ENCODE assay signal across 8 cellular contexts in genomic region chr2:20223345-20224190, GRCh38. TPM values are rescaled to one million over a fixed set of nuclear protein-coding genes. Genes with fewer than 3 reads are reported as not detected.
DNase-seq lines count a peak whose midpoint lies in the region; ATAC-seq, FAIRE-seq and TF ChIP-seq lines count a peak whose summit lies in the region.

No MANE protein-coding gene starts in this region.

- POLR2A ChIA-PET in activated CD4-positive, alpha-beta memory T cell treated with anti-CD3 and anti-CD28 coated beads for 36 hours (lab: Charles Lee) = no interaction called here
- POLR2A ChIA-PET in activated CD4-positive, alpha-beta memory T cell treated with anti-CD3 and anti-CD28 coated beads, Interleukin-2, amount 10 ng/mL, durations not matched to agents 7 days and 5 days (lab: Charles Lee) = no interaction called here

- H3K4me1 Mint-ChIP-seq in activated CD4-positive, alpha-beta memory T cell treated with anti-CD3 and anti-CD28 coated beads for 36 hours (ENCODE audit: low read depth) = peaks cover 6% of the 10 kb centered on the region
- peaks cover 12% of the 10 kb centered on the region for H3K4me1 Mint-ChIP-seq in activated CD4-positive, alpha-beta memory T cell treated with anti-CD3 and anti-CD28 coated beads, Interleukin-2, amount 10 ng/mL, durations not matched to agents 7 days and 5 days

- H2BK5ac ChIP-seq in mesenchymal stem cell (ENCODE audit: low read depth, low read length, poor library complexity, severe bottlenecking) = peak overlapping the region; percentile 76

- H4K91ac ChIP-seq in mesenchymal stem cell (ENCODE audit: low read length) = peak overlapping the region; percentile 16

- DNase-seq in activated CD4-positive, alpha-beta memory T cell treated with anti-CD3 and anti-CD28 coated beads for 36 hours = no peak
- no peak for DNase-seq in activated CD4-positive, alpha-beta memory T cell treated with anti-CD3 and anti-CD28 coated beads, Interleukin-2, amount 10 ng/mL, durations not matched to agents 7 days and 5 days
- peak; percentile 59 for DNase-seq in mesenchymal stem cell
- DNase-seq in urothelium cell line (ENCODE audit: low spot score) = peak; percentile 88
- no peak for DNase-seq in midbrain (lab: John Stamatoyannopoulos, UW)

- peak overlapping the region; percentile 23 for H3K4me3 Mint-ChIP-seq in activated CD4-positive, alpha-beta memory T cell treated with anti-CD3 and anti-CD28 coated beads for 36 hours
- no peak overlapping the region for H3K4me3 Mint-ChIP-seq in activated CD4-positive, alpha-beta memory T cell treated with anti-CD3 and anti-CD28 coated beads, Interleukin-2, amount 10 ng/mL, durations not matched to agents 7 days and 5 days

- intact Hi-C loops in activated CD4-positive, alpha-beta memory T cell treated with anti-CD3 and anti-CD28 coated beads for 36 hours (cut with micrococcal nuclease) = loop anchor here (10.0 kb wide), 1 partner anchor 209 kb away; the partner anchor contains the start of gene MATN3

- H3K79me1 ChIP-seq in mesenchymal stem cell (replicated peaks; ENCODE audit: low read length, poor library complexity, severe bottlenecking) = no peaks in the 10 kb centered on the region

- H3K9ac ChIP-seq in OCI-LY3 (ENCODE audit: low read length) (peak overlapping the region; percentile 68), duodenal mucosa (ENCODE audit: low read depth in 1 of 2, low read length in 2 of 2) (peak overlapping the region; percentile 76), mesenchymal stem cell (ENCODE audit: low read length) (peak overlapping the region; percentile 89)

- peak overlapping the region in 1 of 2 experiments; percentile 64 for H2BK12ac ChIP-seq in mesenchymal stem cell (ENCODE audit: low read length in 2 of 2)

- peak overlapping the region; percentile 81 for H4K8ac ChIP-seq in mesenchymal stem cell (ENCODE audit: low read length)

- peak overlapping the region; percentile 74 for H2BK120ac ChIP-seq in mesenchymal stem cell (ENCODE audit: low read depth, low read length)

- no peaks in the 10 kb centered on the region for H3K9me3 Mint-ChIP-seq in activated CD4-positive, alpha-beta memory T cell treated with anti-CD3 and anti-CD28 coated beads for 36 hours
- H3K9me3 Mint-ChIP-seq in activated CD4-positive, alpha-beta memory T cell treated with anti-CD3 and anti-CD28 coated beads, Interleukin-2, amount 10 ng/mL, durations not matched to agents 7 days and 5 days = no peaks in the 10 kb centered on the region

- H3K23ac ChIP-seq in mesenchymal stem cell (ENCODE audit: low read length in 2 of 2) = no peak overlapping the region

- H3K36me3 ChIP-seq in OCI-LY3 (replicated peaks; ENCODE audit: low read depth, low read length) = no peaks in the 10 kb centered on the region
- H3K36me3 ChIP-seq in duodenal mucosa (ENCODE audit: control insufficient read depth in 1 of 2, insufficient read depth in 2 of 2, low read length in 2 of 2) = peaks cover 0 to 3% of the 10 kb centered on the region in 2 donors
- H3K36me3 ChIP-seq in mesenchymal stem cell (ENCODE audit: control insufficient read depth in 1 of 2, insufficient read depth in 2 of 2, low read depth in 1 of 2, low read length in 2 of 2) = peaks cover 0 to 9% of the 10 kb centered on the region in 2 experiments

- no peak overlapping the region for H2AK5ac ChIP-seq in mesenchymal stem cell (ENCODE audit: low read length, severe bottlenecking)

- no peak overlapping the region for H3K27ac Mint-ChIP-seq in activated CD4-positive, alpha-beta memory T cell treated with anti-CD3 and anti-CD28 coated beads for 36 hours
- no peak overlapping the region for H3K27ac Mint-ChIP-seq in activated CD4-positive, alpha-beta memory T cell treated with anti-CD3 and anti-CD28 coated beads, Interleukin-2, amount 10 ng/mL, durations not matched to agents 7 days and 5 days

- no peaks in the 10 kb centered on the region for H3K9me3 ChIP-seq in OCI-LY3 (ENCODE audit: insufficient read depth, low read length)
- H3K9me3 ChIP-seq in duodenal mucosa (ENCODE audit: control insufficient read depth in 1 of 2, low read length in 2 of 2) = no peaks in the 10 kb centered on the region
- no peaks in the 10 kb centered on the region for H3K9me3 ChIP-seq in mesenchymal stem cell (ENCODE audit: control insufficient read depth, low read length)

- no peaks in the 10 kb centered on the region for H3K36me3 Mint-ChIP-seq in activated CD4-positive, alpha-beta memory T cell treated with anti-CD3 and anti-CD28 coated beads for 36 hours
- no peaks in the 10 kb centered on the region for H3K36me3 Mint-ChIP-seq in activated CD4-positive, alpha-beta memory T cell treated with anti-CD3 and anti-CD28 coated beads, Interleukin-2, amount 10 ng/mL, durations not matched to agents 7 days and 5 days (ENCODE audit: low read depth)

- WGBS in mesenchymal stem cell = 2% methylated on average over 61 of the region's 71 CpGs

- H2AFZ ChIP-seq in OCI-LY3 (ENCODE audit: low read depth, low read length) (peak overlapping the region; percentile 93), mesenchymal stem cell (ENCODE audit: low read depth, low read length) (peak overlapping the region; percentile 78)

- peak; percentile 14; the same call in 1 of the 2 replicates for TF ChIP-seq CTCF in OCI-LY3 (IDR thresholded peaks at IDR 0.05; ENCODE audit: low read depth, low read length)

- H3K4me1 ChIP-seq in OCI-LY3 (ENCODE audit: low read length) (peaks cover 8% of the 10 kb centered on the region), duodenal mucosa (ENCODE audit: control insufficient read depth in 1 of 2, insufficient read depth in 2 of 2, low read length in 2 of 2) (peaks cover 52 to 57% of the 10 kb centered on the region in 2 donors), mesenchymal stem cell (ENCODE audit: control insufficient read depth, insufficient read depth, low read depth, low read length) (peaks cover 36% of the 10 kb centered on the region)

- peak; percentile 13 for ATAC-seq in HG02943 (IDR thresholded peaks at IDR 0.05; ENCODE audit: low read depth, unreplicated experiment)

- no peak overlapping the region for H3K27ac ChIP-seq in OCI-LY3 (ENCODE audit: low read length)
- H3K27ac ChIP-seq in duodenal mucosa (ENCODE audit: low read depth, low read length) = peak overlapping the region; percentile 53
- peak overlapping the region; percentile 69 for H3K27ac ChIP-seq in mesenchymal stem cell (ENCODE audit: low read length, poor library complexity, severe bottlenecking)

- H3K27me3 Mint-ChIP-seq in activated CD4-positive, alpha-beta memory T cell treated with anti-CD3 and anti-CD28 coated beads for 36 hours = peaks cover 41% of the 10 kb centered on the region
- peaks cover 57% of the 10 kb centered on the region for H3K27me3 Mint-ChIP-seq in activated CD4-positive, alpha-beta memory T cell treated with anti-CD3 and anti-CD28 coated beads, Interleukin-2, amount 10 ng/mL, durations not matched to agents 7 days and 5 days

- no peak for FAIRE-seq in urothelium cell line (lab: Jason Lieb, UNC)

- H3K18ac ChIP-seq in mesenchymal stem cell (ENCODE audit: low read depth in 1 of 2, low read length in 2 of 2) = peak overlapping the region; percentile 72 to 78

- peak overlapping the region; percentile 5 for H2BK15ac ChIP-seq in mesenchymal stem cell (ENCODE audit: low read depth, poor library complexity, severe bottlenecking)

- no peaks in the 10 kb centered on the region for H3K79me2 ChIP-seq in OCI-LY3 (ENCODE audit: low read length)

- H4K20me1 ChIP-seq in OCI-LY3 (ENCODE audit: insufficient read depth, low read length) = no peaks in the 10 kb centered on the region

- peak overlapping the region; percentile 90 for H3K4me3 ChIP-seq in OCI-LY3 (ENCODE audit: low read length)
- peak overlapping the region; percentile 80 to 85 for H3K4me3 ChIP-seq in duodenal mucosa (ENCODE audit: low read depth in 1 of 2, low read length in 2 of 2)
- peak overlapping the region; percentile 80 to 87 for H3K4me3 ChIP-seq in mesenchymal stem cell (ENCODE audit: insufficient read depth in 1 of 2, low read depth in 1 of 2, low read length in 2 of 2)

- H3K4ac ChIP-seq in mesenchymal stem cell (ENCODE audit: low read depth in 1 of 2, low read length in 2 of 2) = peak overlapping the region; percentile 57 to 93

- H3K4me2 ChIP-seq in OCI-LY3 (ENCODE audit: low read length) (peak overlapping the region; percentile 95), mesenchymal stem cell (ENCODE audit: low read length, poor library complexity, severe bottlenecking) (peak overlapping the region; percentile 94)

- CTCF ChIA-PET in activated CD4-positive, alpha-beta memory T cell treated with anti-CD3 and anti-CD28 coated beads for 36 hours (lab: Charles Lee) = interaction anchor here (1.1 kb wide), 1 partner anchor 208 kb away, joined by 6 read pairs; no protein-coding TSS in a partner anchor
- CTCF ChIA-PET in activated CD4-positive, alpha-beta memory T cell treated with anti-CD3 and anti-CD28 coated beads, Interleukin-2, amount 10 ng/mL, durations not matched to agents 7 days and 5 days (lab: Charles Lee) = interaction anchor here (0.5 to 1.0 kb wide), 2 partner anchors 8 to 405 kb away, joined by 3 to 4 read pairs; no protein-coding TSS in a partner anchor

- H3K14ac ChIP-seq in mesenchymal stem cell (ENCODE audit: low read length in 2 of 2) = peak overlapping the region in 1 of 2 experiments; percentile 49

- H3K27me3 ChIP-seq in OCI-LY3 (ENCODE audit: low read depth, low read length) = peaks cover 27% of the 10 kb centered on the region
- H3K27me3 ChIP-seq in duodenal mucosa (ENCODE audit: control insufficient read depth in 1 of 2, insufficient read depth in 2 of 2, low read length in 2 of 2) = peaks cover 0 to 6% of the 10 kb centered on the region in 2 donors
- H3K27me3 ChIP-seq in mesenchymal stem cell (ENCODE audit: control insufficient read depth in 1 of 2, insufficient read depth in 1 of 2, low read length in 2 of 2) = no peaks in the 10 kb centered on the region

RNA-seq across cellular contexts. Expression of gene SDC1, which starts 1.4 kb away (rescaled TPM):
- under 1 TPM in 1 of 2 experiments, not detected in 1; 0.12 TPM for total RNA-seq in activated CD4-positive, alpha-beta memory T cell treated with anti-CD3 and anti-CD28 coated beads for 36 hours
- total RNA-seq in activated CD4-positive, alpha-beta memory T cell treated with anti-CD3 and anti-CD28 coated beads, Interleukin-2, amount 10 ng/mL, durations not matched to agents 7 days and 5 days = under 1 TPM in 1 of 2 experiments, not detected in 1; 0.33 TPM
- polyA plus RNA-seq in mesenchymal stem cell (2013, experiment 1 of 2) = 8.4 TPM
- polyA plus RNA-seq in mesenchymal stem cell (2013, experiment 2 of 2) = 6.9 TPM

Comparison
In these comparisons a context has a peak if more than half of its experiments do, and no peak if none do; other contexts are left out.
1. DNase-seq: peak in mesenchymal stem cell (single experiment) and urothelium cell line (single experiment); none in activated CD4-positive, alpha-beta memory T cell treated with anti-CD3 and anti-CD28 coated beads for 36 hours (single experiment), activated CD4-positive, alpha-beta memory T cell treated with anti-CD3 and anti-CD28 coated beads, Interleukin-2, amount 10 ng/mL, durations not matched to agents 7 days and 5 days (single experiment) and midbrain (single experiment).
2. Peak in every context shown above with its lines, with median percentiles within 50 percentile points of each other: H3K4me3 ChIP-seq and H3K9ac ChIP-seq.